In genomic region chr17:74773414-74773813, GRCh38 we compare ENCODE assay signal across 18 cellular contexts. TPM values are rescaled to one million over a fixed set of nuclear protein-coding genes. Genes with fewer than 3 reads are reported as not detected.
DNase-seq lines count a peak whose midpoint lies in the region; ATAC-seq, FAIRE-seq and TF ChIP-seq lines count a peak whose summit lies in the region.
"Had no signal": no experiment of that assay in that cellular context is flagged by ENCODE, and none has a peak within 500 bp of the region (broad histone marks: within the 10 kb centered on the region; RNA-seq: fewer than 3 reads in every experiment).

No MANE protein-coding gene starts in this region.

- H4K20me1 ChIP-seq in BLaER1: peaks cover 66% of the 10 kb centered on the region
- no peaks in the 10 kb centered on the region for H4K20me1 ChIP-seq in GM23248 (ENCODE audit: insufficient read depth)

- H3K9me2 ChIP-seq in GM23248 (ENCODE audit: insufficient read depth): no peaks in the 10 kb centered on the region

- no peak overlapping the region for H2AFZ ChIP-seq in GM23248

- H3K4me3 ChIP-seq in BLaER1 (no peak overlapping the region), GM23248 (no peak overlapping the region), kidney (ENCODE audit: low read length in 2 of 2) (no peak overlapping the region)
- H3K4me3 ChIP-seq: psoas muscle, suprapubic skin had no signal

- DNase-seq in GM23248 (no peak), retina (no peak), GM19240 (ENCODE audit: insufficient read length, low spot score) (no peak), kidney (no peak)
- no peak for DNase-seq in activated naive CD8-positive, alpha-beta T cell treated with anti-CD3 and anti-CD28 coated beads, Interleukin-2, amount 10 ng/mL, durations not matched to agents 7 days and 5 days
- DNase-seq in natural killer cell treated with Interleukin-12 subunit alpha and Interleukin-12 subunit beta and Interleukin-15 and Interleukin-18, amount 100 ng/mL, for 72 hours (ENCODE audit: low spot score): no peak
- DNase-seq: BE2C, DMS79 treated with DMSO at 0.1 percent for 48 hours, hypothalamus, left colon, NCI-H1436 treated with DMSO at 0.1 percent for 48 hours, NCI-H446 treated with DMSO at 0.1 percent for 48 hours, psoas muscle, SIG-M5 had no signal

- H3K27ac Mint-ChIP-seq in activated naive CD8-positive, alpha-beta T cell treated with anti-CD3 and anti-CD28 coated beads, Interleukin-2, amount 10 ng/mL, durations not matched to agents 7 days and 5 days: peak overlapping the region; percentile 25
- H3K27ac Mint-ChIP-seq in natural killer cell treated with Interleukin-12 subunit alpha and Interleukin-12 subunit beta and Interleukin-15 and Interleukin-18, amount 100 ng/mL, for 72 hours: peak overlapping the region; percentile 57 to 63

- H3K4me2 ChIP-seq in BLaER1: no peak overlapping the region
- peak overlapping the region; percentile 28 for H3K4me2 ChIP-seq in GM23248 (ENCODE audit: unreplicated experiment)

- 76 to 83% methylated on average over 6 of the region's 6 CpGs for WGBS in GM23248 (ENCODE audit: low coverage in 1 of 2, low lambda C conversion rate in 2 of 2, missing lambda C conversion rate in 2 of 2), 2 experiments

- POLR2A ChIA-PET in activated naive CD8-positive, alpha-beta T cell treated with anti-CD3 and anti-CD28 coated beads, Interleukin-2, amount 10 ng/mL, durations not matched to agents 7 days and 5 days (lab: Charles Lee): interaction anchor here (0.6 to 5.5 kb wide), 5 partner anchors 14 to 35 kb away, joined by 3 to 38 read pairs (median 4); no protein-coding TSS in a partner anchor

- no peak for ATAC-seq in activated naive CD8-positive, alpha-beta T cell treated with anti-CD3 and anti-CD28 coated beads, Interleukin-2, amount 10 ng/mL, durations not matched to agents 7 days and 5 days (ENCODE audit: low read depth)
- no peak for ATAC-seq in natural killer cell treated with Interleukin-12 subunit alpha and Interleukin-12 subunit beta and Interleukin-15 and Interleukin-18, amount 100 ng/mL, for 72 hours
- no peak for ATAC-seq in GM18868 (IDR thresholded peaks at IDR 0.05; ENCODE audit: unreplicated experiment)
- ATAC-seq: left colon, psoas muscle had no signal

- H3F3A ChIP-seq in GM23248 (ENCODE audit: insufficient read depth): peaks cover 25% of the 10 kb centered on the region

- H3K9me3 Mint-ChIP-seq in activated naive CD8-positive, alpha-beta T cell treated with anti-CD3 and anti-CD28 coated beads, Interleukin-2, amount 10 ng/mL, durations not matched to agents 7 days and 5 days: no peaks in the 10 kb centered on the region
- H3K9me3 Mint-ChIP-seq in natural killer cell treated with Interleukin-12 subunit alpha and Interleukin-12 subunit beta and Interleukin-15 and Interleukin-18, amount 100 ng/mL, for 72 hours: no peaks in the 10 kb centered on the region

- H3K36me3 Mint-ChIP-seq in activated naive CD8-positive, alpha-beta T cell treated with anti-CD3 and anti-CD28 coated beads, Interleukin-2, amount 10 ng/mL, durations not matched to agents 7 days and 5 days: peaks cover 13% of the 10 kb centered on the region
- H3K36me3 Mint-ChIP-seq in natural killer cell treated with Interleukin-12 subunit alpha and Interleukin-12 subunit beta and Interleukin-15 and Interleukin-18, amount 100 ng/mL, for 72 hours: peaks cover 4% of the 10 kb centered on the region

- no peak for FAIRE-seq in kidney (lab: Jason Lieb, UNC)
- FAIRE-seq: bronchial epithelial cell had no signal

- peaks cover 56% of the 10 kb centered on the region for H3K36me3 ChIP-seq in BLaER1
- H3K36me3 ChIP-seq in GM23248 (ENCODE audit: low read depth): 0 out of 2 replicates have a peak, but pooled peaks cover 3% of the 10 kb centered on the region
- peaks cover 9 to 23% of the 10 kb centered on the region in 2 donors for H3K36me3 ChIP-seq in kidney (ENCODE audit: control insufficient read depth in 1 of 2, insufficient read depth in 2 of 2, low read length in 2 of 2)

- in situ Hi-C loops in GM23248 (cut with MboI): no loop called here

- no peak overlapping the region for H3K27ac ChIP-seq in BLaER1
- peak overlapping the region; percentile 12; the same call in 1 of the 2 replicates for H3K27ac ChIP-seq in GM23248
- no peak overlapping the region for H3K27ac ChIP-seq in kidney (ENCODE audit: low read depth in 2 of 2, low read length in 2 of 2)
- H3K27ac ChIP-seq: psoas muscle, suprapubic skin had no signal

- no peak for TF ChIP-seq CTCF in kidney (IDR thresholded peaks at IDR 0.05; ENCODE audit: borderline replicate concordance, extremely low read depth, insufficient read depth)

- H3K4me1 ChIP-seq in BLaER1 (peaks cover 26% of the 10 kb centered on the region), GM23248 (ENCODE audit: insufficient read depth) (peaks cover 30% of the 10 kb centered on the region), kidney (ENCODE audit: control insufficient read depth in 1 of 2, insufficient read depth in 1 of 2, low read depth in 1 of 2, low read length in 2 of 2) (peaks cover 29 to 41% of the 10 kb centered on the region in 2 donors)

- intact Hi-C loops in kidney (cut with DNase I): no loop called here

- peaks cover 39% of the 10 kb centered on the region for H3K4me1 Mint-ChIP-seq in activated naive CD8-positive, alpha-beta T cell treated with anti-CD3 and anti-CD28 coated beads, Interleukin-2, amount 10 ng/mL, durations not matched to agents 7 days and 5 days
- peaks cover 51 to 54% of the 10 kb centered on the region in 2 donors for H3K4me1 Mint-ChIP-seq in natural killer cell treated with Interleukin-12 subunit alpha and Interleukin-12 subunit beta and Interleukin-15 and Interleukin-18, amount 100 ng/mL, for 72 hours (ENCODE audit: low read depth in 2 of 2)

- H3K9ac ChIP-seq in BLaER1 (peak overlapping the region; percentile 29; the same call in 1 of the 2 replicates), GM23248 (no peak overlapping the region), kidney (ENCODE audit: low read length in 2 of 2) (no peak overlapping the region)

- H3K9me3 ChIP-seq in BLaER1: no peaks in the 10 kb centered on the region
- no peaks in the 10 kb centered on the region for H3K9me3 ChIP-seq in GM23248 (ENCODE audit: low read depth)
- no peaks in the 10 kb centered on the region for H3K9me3 ChIP-seq in kidney (ENCODE audit: control insufficient read depth in 1 of 2, low read length in 2 of 2)
- H3K9me3 ChIP-seq: BE2C, psoas muscle, suprapubic skin had no signal

- no peak overlapping the region for H3K4me3 Mint-ChIP-seq in activated naive CD8-positive, alpha-beta T cell treated with anti-CD3 and anti-CD28 coated beads, Interleukin-2, amount 10 ng/mL, durations not matched to agents 7 days and 5 days
- peak overlapping the region; percentile 53 for H3K4me3 Mint-ChIP-seq in natural killer cell treated with Interleukin-12 subunit alpha and Interleukin-12 subunit beta and Interleukin-15 and Interleukin-18, amount 100 ng/mL, for 72 hours

- no peaks in the 10 kb centered on the region for H3K27me3 ChIP-seq in BLaER1
- H3K27me3 ChIP-seq in GM23248 (replicated peaks; ENCODE audit: insufficient read depth): no peaks in the 10 kb centered on the region
- H3K27me3 ChIP-seq: BE2C, suprapubic skin had no signal

- peaks cover 51% of the 10 kb centered on the region for H3K79me2 ChIP-seq in GM23248 (ENCODE audit: insufficient read depth)

- H3K27me3 Mint-ChIP-seq in activated naive CD8-positive, alpha-beta T cell treated with anti-CD3 and anti-CD28 coated beads, Interleukin-2, amount 10 ng/mL, durations not matched to agents 7 days and 5 days: no peaks in the 10 kb centered on the region
- H3K27me3 Mint-ChIP-seq in natural killer cell treated with Interleukin-12 subunit alpha and Interleukin-12 subunit beta and Interleukin-15 and Interleukin-18, amount 100 ng/mL, for 72 hours: no peaks in the 10 kb centered on the region

RNA-seq across cellular contexts. Expression of gene NAT9, which starts 2.7 kb away (rescaled TPM):
- total RNA-seq in GM23248 (2014; rRNA removed; shearing (Covaris generic)): 23.6 and 26.4 TPM in 2 replicates
- polyA plus RNA-seq in GM23248 (2016; fragmentation: Nextera tagmentation; extraction: Ambion mirVana) (31.0 and 34.6 TPM in 2 replicates), kidney (ENCODE audit: insufficient read depth, low read depth, low replicate concordance) (33.5 TPM)
- total RNA-seq in activated naive CD8-positive, alpha-beta T cell treated with anti-CD3 and anti-CD28 coated beads, Interleukin-2, amount 10 ng/mL, durations not matched to agents 7 days and 5 days: 10 to 100 TPM; 37.6 to 42.1 TPM
- 10 to 100 TPM; 42.9 to 60.7 TPM for total RNA-seq in natural killer cell treated with Interleukin-12 subunit alpha and Interleukin-12 subunit beta and Interleukin-15 and Interleukin-18, amount 100 ng/mL, for 72 hours
- 41.5 TPM for total RNA-seq in kidney

RNA-seq across cellular contexts. Expression of gene NHERF1, which starts 25.0 kb away (rescaled TPM):
- total RNA-seq in GM23248 (2014; rRNA removed; shearing (Covaris generic)): 6.6 and 8.0 TPM in 2 replicates
- polyA plus RNA-seq in GM23248 (2016; fragmentation: Nextera tagmentation; extraction: Ambion mirVana): 9.1 and 9.4 TPM in 2 replicates
- total RNA-seq in activated naive CD8-positive, alpha-beta T cell treated with anti-CD3 and anti-CD28 coated beads, Interleukin-2, amount 10 ng/mL, durations not matched to agents 7 days and 5 days: 100 to 1,000 TPM; 241 to 244 TPM
- total RNA-seq in natural killer cell treated with Interleukin-12 subunit alpha and Interleukin-12 subunit beta and Interleukin-15 and Interleukin-18, amount 100 ng/mL, for 72 hours: 100 to 1,000 TPM; 159 to 187 TPM
- 71.3 TPM for total RNA-seq in kidney
- 448 TPM for polyA plus RNA-seq in kidney (ENCODE audit: insufficient read depth, low read depth, low replicate concordance)

RNA-seq across cellular contexts. Expression of gene RAB37, which starts 36.4 kb away (rescaled TPM):
- 0.11 TPM in 1 of 2 replicates, not detected in the other for total RNA-seq in GM23248 (2014; rRNA removed; shearing (Covaris generic))
- polyA plus RNA-seq in GM23248 (2016; fragmentation: Nextera tagmentation; extraction: Ambion mirVana): not detected in 2 replicates
- total RNA-seq in activated naive CD8-positive, alpha-beta T cell treated with anti-CD3 and anti-CD28 coated beads, Interleukin-2, amount 10 ng/mL, durations not matched to agents 7 days and 5 days: 10 to 100 TPM; 24.7 to 27.5 TPM
- 1 to 10 TPM; 1.3 to 3.3 TPM for total RNA-seq in natural killer cell treated with Interleukin-12 subunit alpha and Interleukin-12 subunit beta and Interleukin-15 and Interleukin-18, amount 100 ng/mL, for 72 hours
- total RNA-seq in kidney: 5.6 TPM
- polyA plus RNA-seq in kidney (ENCODE audit: insufficient read depth, low read depth, low replicate concordance): 1.7 TPM
